Comparison of ENCODE assay signal across 21 cellular contexts in the genomic region with DNA sequence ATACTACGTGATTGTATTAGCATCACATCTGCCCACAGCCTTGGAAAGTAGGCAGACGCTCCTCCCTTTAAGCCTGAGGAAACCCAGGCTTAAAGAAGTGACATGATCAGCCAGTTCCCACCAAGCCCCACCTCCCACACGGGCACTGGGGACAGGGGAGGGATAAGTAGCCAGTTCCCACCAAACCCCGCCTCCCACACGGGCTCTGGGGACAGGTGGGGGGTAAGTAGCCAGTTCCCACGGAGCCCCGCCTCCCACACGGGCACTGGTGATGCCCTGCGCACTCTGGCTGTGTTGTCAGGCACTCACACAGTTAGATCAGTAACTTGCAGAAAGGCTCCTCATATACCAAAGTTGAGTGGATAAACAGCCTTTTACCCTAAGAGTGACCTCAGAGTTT.
"Had no signal": no experiment of that assay in that cellular context is flagged by ENCODE, and none has a peak within 500 bp of the region (broad histone marks: within the 10 kb centered on the region; RNA-seq: fewer than 3 reads in every experiment).

No MANE protein-coding gene starts in this region.

- H3K36me3 ChIP-seq: esophagus muscularis mucosa, gastroesophageal sphincter, heart right ventricle, tibial artery had no signal

- FAIRE-seq: endothelial cell of umbilical vein, TTC549, urothelium cell line had no signal

- H3K9me3 ChIP-seq: tibial artery had no signal

- ATAC-seq: activated CD4-positive, alpha-beta T cell treated with anti-CD3 and anti-CD28 coated beads for 36 hours; gastroesophageal sphincter; heart right ventricle; natural killer cell; stimulated activated naive CD8-positive, alpha-beta T cell treated with anti-CD3 and anti-CD28 coated beads, Interleukin-15, Interleukin-2, amounts not matched to agents 100 U/mL and 50 U/mL, for 24 hours; WTC11 had no signal

- H3K4me3 ChIP-seq: esophagus muscularis mucosa, gastroesophageal sphincter, heart right ventricle, tibial artery had no signal

- DNase-seq: activated CD4-positive, alpha-beta T cell treated with anti-CD3 and anti-CD28 coated beads for 36 hours; activated CD4-positive, alpha-beta T cell treated with anti-CD3 and anti-CD28 coated beads, Interleukin-2, amount 50 U/mL, for 48 hours; activated naive CD4-positive, alpha-beta T cell treated with Interleukin-2 at 50 U/mL for 16 hours; activated naive CD8-positive, alpha-beta T cell treated with anti-CD3 and anti-CD28 coated beads, Interleukin-2, amount 10 ng/mL, durations not matched to agents 7 days and 5 days; amygdala; central memory CD4-positive, alpha-beta T cell; cortex of kidney; effector CD4-positive, alpha-beta T cell; heart right ventricle; mesendoderm; natural killer cell; stimulated activated CD4-positive, alpha-beta T cell treated with anti-CD3 and anti-CD28 coated beads, Interleukin-2, amount 100 ng/mL, for 24 hours; stimulated activated naive CD8-positive, alpha-beta T cell treated with anti-CD3 and anti-CD28 coated beads, Interleukin-15, Interleukin-2, amounts not matched to agents 100 U/mL and 50 U/mL, for 24 hours; substantia nigra had no signal

- H3K27ac ChIP-seq: esophagus muscularis mucosa, gastroesophageal sphincter, heart right ventricle, tibial artery had no signal

- H3K4me1 ChIP-seq: esophagus muscularis mucosa, gastroesophageal sphincter, heart right ventricle, tibial artery had no signal
